ENCODE assay signal across 19 cellular contexts in the genomic region with DNA sequence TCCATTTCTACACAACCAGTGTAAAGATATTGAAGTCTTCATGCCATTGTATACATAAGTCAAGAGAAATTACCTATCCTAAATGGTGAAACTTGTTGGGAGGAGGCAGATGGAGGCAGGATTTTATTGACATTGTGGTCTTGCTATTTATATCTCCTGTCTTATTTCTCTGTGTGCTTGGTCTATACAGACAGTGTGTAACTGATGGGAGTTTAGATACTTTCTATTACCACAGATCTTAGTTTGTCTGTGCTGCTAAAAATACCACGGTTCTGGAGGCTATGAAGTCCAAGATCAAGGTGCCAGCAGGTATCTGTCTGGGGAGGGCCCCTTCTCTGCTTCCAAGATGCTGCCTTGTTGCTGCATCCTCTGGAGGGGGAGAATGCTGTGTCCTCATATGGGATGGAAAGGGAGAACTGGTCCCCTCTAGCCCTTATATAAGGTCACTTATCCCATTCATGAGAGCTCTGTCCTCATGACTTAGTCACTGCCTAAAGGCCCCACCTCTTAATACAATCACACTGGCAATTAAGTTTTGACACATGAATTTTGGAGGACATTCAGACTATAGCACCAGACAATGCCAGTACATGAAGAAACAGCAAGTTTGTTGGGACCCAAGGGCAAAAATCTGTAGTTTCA.
DNase-seq lines count a peak whose midpoint lies in the region; ATAC-seq and TF ChIP-seq lines count a peak whose summit lies in the region.
"Had no signal": no experiment of that assay in that cellular context is flagged by ENCODE, and none has a peak within 500 bp of the region (broad histone marks: within the 10 kb centered on the region; RNA-seq: fewer than 3 reads in every experiment).

No MANE protein-coding gene starts in this region.

- WGBS in gastroesophageal sphincter (ENCODE audit: low coverage in 1 of 2), 2 donors = 38% methylated on average over 1 of the region's 1 CpG; no CpG with 5 or more reads in 1 of the 2 donors
- 64 to 68% methylated on average over 1 of the region's 1 CpG for WGBS in upper lobe of left lung, 2 donors

- H3K27me3 ChIP-seq in gastroesophageal sphincter (no peaks in the 10 kb centered on the region), gastrocnemius medialis (no peaks in the 10 kb centered on the region), upper lobe of left lung (no peaks in the 10 kb centered on the region)
- H3K27me3 ChIP-seq: SJSA1 had no signal

- in situ Hi-C loops in gastrocnemius medialis (cut with MboI; ENCODE audit: low sequenced_read_pairs in 4 of 4) = no loop called here

- H3K9me3 ChIP-seq in gastroesophageal sphincter (no peaks in the 10 kb centered on the region), gastrocnemius medialis (no peaks in the 10 kb centered on the region), upper lobe of left lung (no peaks in the 10 kb centered on the region)
- H3K9me3 ChIP-seq: A549, SJSA1 had no signal

- H3K4me3 ChIP-seq in gastroesophageal sphincter = no peak overlapping the region
- H3K4me3 ChIP-seq in gastrocnemius medialis = no peak overlapping the region
- no peak overlapping the region for H3K4me3 ChIP-seq in upper lobe of left lung
- H3K4me3 ChIP-seq: A549, GM12878, SJSA1 had no signal

- ATAC-seq in Right ventricle myocardium superior (ENCODE audit: poor library complexity) (peak; percentile 27), gastroesophageal sphincter (peak; percentile 12), gastrocnemius medialis (peak; percentile 58 to 69), HG03460 (IDR thresholded peaks at IDR 0.05; ENCODE audit: unreplicated experiment) (no peak), upper lobe of left lung (ENCODE audit: low FRiP score in 2 of 2) (no peak)
- ATAC-seq: A549, GM12878 had no signal

- peaks cover 9 to 95% (median 38%) of the 10 kb centered on the region in 3 donors for H3K4me1 ChIP-seq in gastroesophageal sphincter
- peaks cover 33 to 53% of the 10 kb centered on the region in 2 donors for H3K4me1 ChIP-seq in gastrocnemius medialis
- H3K4me1 ChIP-seq in upper lobe of left lung = no peaks in the 10 kb centered on the region
- H3K4me1 ChIP-seq: A549 had no signal

- no peak for DNase-seq in Right ventricle myocardium superior
- no peak for DNase-seq in cardiac septum (ENCODE audit: low spot score)
- DNase-seq in gastrocnemius medialis = no peak
- no peak for DNase-seq in activated T-cell treated with anti-CD3 and anti-CD28 coated beads, Interleukin-2, amount 50 U/mL, for 1 hour
- no peak for DNase-seq in upper lobe of left lung
- DNase-seq: DMS 273 treated with DMSO at 0.1 percent for 48 hours, GDM1, HFFc6, NCI-H1048, NCI-H1436 treated with DMSO at 0.1 percent for 48 hours, NCI-H2029 treated with DMSO at 0.1 percent for 48 hours, NCI-H2171 treated with DMSO at 0.1 percent for 48 hours, NCI-H446 treated with DMSO at 0.1 percent for 48 hours, OCI-M1 had no signal

- TF ChIP-seq POLR2A in gastroesophageal sphincter (IDR thresholded peaks at IDR 0.05) (no peak), gastrocnemius medialis (IDR thresholded peaks at IDR 0.05) (no peak), upper lobe of left lung (IDR thresholded peaks at IDR 0.05) (no peak)

- peak overlapping the region; percentile 59 to 87 (median 66) for H3K27ac ChIP-seq in gastroesophageal sphincter
- peak overlapping the region; percentile 26 to 69 (median 66) for H3K27ac ChIP-seq in gastrocnemius medialis
- H3K27ac ChIP-seq in upper lobe of left lung = no peak overlapping the region
- H3K27ac ChIP-seq: A549, SJSA1 had no signal

- TF ChIP-seq CTCF in gastroesophageal sphincter (IDR thresholded peaks at IDR 0.05) (no peak), gastrocnemius medialis (IDR thresholded peaks at IDR 0.05 in 4 of 5, conservative IDR thresholded peaks at IDR 0.05 in 1 of 5) (no peak), upper lobe of left lung (IDR thresholded peaks at IDR 0.05) (no peak)

- intact Hi-C loops in Right ventricle myocardium superior (cut with DNase I) = no loop called here
- intact Hi-C loops in cardiac septum (cut with DNase I) = no loop called here
- intact Hi-C loops in gastrocnemius medialis (cut with DNase I; ENCODE audit: low total_unique reads) = no loop called here

- no peak for TF ChIP-seq EP300 in gastroesophageal sphincter (IDR thresholded peaks at IDR 0.05)
- no peak for TF ChIP-seq EP300 in upper lobe of left lung (IDR thresholded peaks at IDR 0.05)

- H3K36me3 ChIP-seq in gastroesophageal sphincter (no peaks in the 10 kb centered on the region), gastrocnemius medialis (no peaks in the 10 kb centered on the region), upper lobe of left lung (no peaks in the 10 kb centered on the region)
- H3K36me3 ChIP-seq: SJSA1 had no signal

Comparison
In these comparisons a context has a peak if more than half of its experiments do, and no peak if none do; other contexts are left out.
1. ATAC-seq: peak in Right ventricle myocardium superior (single experiment), gastroesophageal sphincter (single experiment) and gastrocnemius medialis (2 of 2); none in HG03460 (single experiment) and upper lobe of left lung (0 of 2).
2. H3K27ac ChIP-seq: peak in gastroesophageal sphincter (4 of 4) and gastrocnemius medialis (4 of 4); none in upper lobe of left lung (0 of 4).